8 cellular contexts compared by ENCODE assay signal in genomic region chr12:64665506-64665905, GRCh38. TPM values are rescaled to one million over a fixed set of nuclear protein-coding genes. Genes with fewer than 3 reads are reported as not detected.
A peak's percentile ranks its signal among the peaks of the same experiment; 100 is the strongest.
DNase-seq lines count a peak whose midpoint lies in the region; ATAC-seq and TF ChIP-seq lines count a peak whose summit lies in the region.
"Had no signal": no experiment of that assay in that cellular context is flagged by ENCODE, and none has a peak within 500 bp of the region (broad histone marks: within the 10 kb centered on the region; RNA-seq: fewer than 3 reads in every experiment).

No MANE protein-coding gene starts in this region.

- POLR2A ChIA-PET in HEK293 (lab: Yijun Ruan, JAX), result interaction anchor here (1.1 kb wide), 1 partner anchor 14 kb away, joined by 5 read pairs; no protein-coding TSS in a partner anchor

- no peak for TF ChIP-seq POLR2A in thyroid gland (IDR thresholded peaks at IDR 0.05)

- H3K36me3 ChIP-seq in HEK293 (ENCODE audit: control insufficient read depth in 2 of 2, insufficient read depth in 1 of 2, low read length in 2 of 2) (no peaks in the 10 kb centered on the region), thyroid gland (no peaks in the 10 kb centered on the region)
- H3K36me3 ChIP-seq: right lobe of liver had no signal

- TF ChIP-seq CTCF in HEK293 (tag by site-specific recombination; IDR thresholded peaks at IDR 0.05), result no peak
- no peak for TF ChIP-seq CTCF in fibroblast of pulmonary artery (IDR thresholded peaks at IDR 0.05; ENCODE audit: low read length, missing control alignments)
- TF ChIP-seq CTCF in thyroid gland (IDR thresholded peaks at IDR 0.05), result no peak

- CTCF ChIA-PET in HEK293 (lab: Yijun Ruan, JAX), result interaction anchor here (0.7 to 1.1 kb wide), 2 partner anchors 30 to 1236 kb away, joined by 5 to 6 read pairs; no protein-coding TSS in a partner anchor

- no peaks in the 10 kb centered on the region for H3K27me3 ChIP-seq in thyroid gland
- H3K27me3 ChIP-seq: right lobe of liver had no signal

- H3K9me3 ChIP-seq in HEK293 (ENCODE audit: control insufficient read depth, insufficient read depth, low read depth, low read length) (no peaks in the 10 kb centered on the region), thyroid gland (no peaks in the 10 kb centered on the region)
- H3K9me3 ChIP-seq: right lobe of liver had no signal

- H3K4me3 ChIP-seq in HEK293 (ENCODE audit: low read depth, low read length) (no peak overlapping the region), fibroblast of pulmonary artery (replicated peaks; ENCODE audit: low read depth, low read length) (peak overlapping the region; percentile 8), thyroid gland (replicated peaks in 1 of 3) (no peak overlapping the region)
- H3K4me3 ChIP-seq: right lobe of liver had no signal

- peak; percentile 88 for DNase-seq in RPMI8226
- DNase-seq in fibroblast of pulmonary artery (ENCODE audit: low read depth), result peak; percentile 29
- DNase-seq in thyroid gland, result peak; percentile 30 to 45
- DNase-seq in putamen (ENCODE audit: low spot score), result no peak
- no peak for DNase-seq in NCI-H226
- DNase-seq: right lobe of liver had no signal

- ATAC-seq in GM18867 (IDR thresholded peaks at IDR 0.05; ENCODE audit: unreplicated experiment), result peak; percentile 46

- H3K27ac ChIP-seq in HEK293 (ENCODE audit: extremely low read depth, low read depth, low read length) (peak overlapping the region; percentile 47; the same call in 1 of the 2 replicates), thyroid gland (peak overlapping the region in 2 of 3 donors; percentile 5 to 11)

- intact Hi-C loops in thyroid gland (cut with DNase I), result no loop called here

- 42 to 58% methylated on average over 4 of the region's 4 CpGs for WGBS in thyroid gland, 2 donors

- H3K4me1 ChIP-seq in HEK293 (ENCODE audit: control insufficient read depth, insufficient read depth, low read length) (peaks cover 35% of the 10 kb centered on the region), thyroid gland (peaks cover 9 to 38% of the 10 kb centered on the region in 2 donors)

TF ChIP-seq in HEK293, 187 proteins besides CTCF, POLR2A, EP300 and RAD21 (continues in another document):
- TF ChIP-seq KLF9 (tag by site-specific recombination; IDR thresholded peaks at IDR 0.05; ENCODE audit: low read depth), result peak; percentile 84
- TF ChIP-seq ZNF24 (tag by site-specific recombination; IDR thresholded peaks at IDR 0.05), result no peak
- no peak for TF ChIP-seq ZBTB21 (tag by site-specific recombination; IDR thresholded peaks at IDR 0.05)
- TF ChIP-seq KLF17 (tag by site-specific recombination; IDR thresholded peaks at IDR 0.05), result no peak
- TF ChIP-seq ZNF37A (tag by site-specific recombination; IDR thresholded peaks at IDR 0.05), result no peak
- TF ChIP-seq ZNF133 (tag by site-specific recombination; IDR thresholded peaks at IDR 0.05), result no peak
- TF ChIP-seq ZFP69B (tag by site-specific recombination; IDR thresholded peaks at IDR 0.05), result no peak
- TF ChIP-seq ZNF571 (tag by site-specific recombination; IDR thresholded peaks at IDR 0.05), result no peak
- TF ChIP-seq ZNF645 (tag by site-specific recombination; IDR thresholded peaks at IDR 0.05), result no peak
- no peak for TF ChIP-seq ZNF416 (tag by site-specific recombination; IDR thresholded peaks at IDR 0.05)
- TF ChIP-seq SP2 (tag by site-specific recombination; IDR thresholded peaks at IDR 0.05), result peak; percentile 22
- no peak for TF ChIP-seq ZNF701 (tag by site-specific recombination; IDR thresholded peaks at IDR 0.05)
- no peak for TF ChIP-seq ZNF792 (tag by site-specific recombination; IDR thresholded peaks at IDR 0.05)
- TF ChIP-seq ZNF600 (tag by site-specific recombination; IDR thresholded peaks at IDR 0.05), result peak; percentile 95
- TF ChIP-seq ZNF513 (tag by site-specific recombination; IDR thresholded peaks at IDR 0.05), result no peak
- TF ChIP-seq ZNF266 (tag by site-specific recombination; IDR thresholded peaks at IDR 0.05; ENCODE audit: low read depth), result no peak
- TF ChIP-seq ZNF239 (tag by site-specific recombination; IDR thresholded peaks at IDR 0.05), result no peak
- no peak for TF ChIP-seq ZNF521 (tag by site-specific recombination; IDR thresholded peaks at IDR 0.05)
- TF ChIP-seq ZBTB6 (tag by site-specific recombination; IDR thresholded peaks at IDR 0.05), result peak; percentile 92
- no peak for TF ChIP-seq ZNF791 (tag by site-specific recombination; IDR thresholded peaks at IDR 0.05)
- no peak for TF ChIP-seq ZNF248 (tag by site-specific recombination; IDR thresholded peaks at IDR 0.05)
- TF ChIP-seq ZNF157 (tag by site-specific recombination; IDR thresholded peaks at IDR 0.05), result no peak
- TF ChIP-seq ZNF518A (tag by site-specific recombination; conservative IDR thresholded peaks at IDR 0.05; ENCODE audit: low read depth), result no peak
- no peak for TF ChIP-seq ZNF510 (tag by site-specific recombination; IDR thresholded peaks at IDR 0.05; ENCODE audit: insufficient replicate concordance)

RNA-seq across cellular contexts. Expression of gene RASSF3, which starts 55.2 kb away (rescaled TPM):
- 10 to 100 TPM in 2 of 4 donors, 1 to 10 TPM in 2; 7.3 to 18.7 (median 11.2) TPM for total RNA-seq in thyroid gland

Comparison
In these comparisons a context has a peak if more than half of its experiments do, and no peak if none do; other contexts are left out.
1. DNase-seq: peak in RPMI8226 (single experiment), fibroblast of pulmonary artery (single experiment) and thyroid gland (2 of 2); none in putamen (single experiment) and NCI-H226 (single experiment).